ENCODE assay signal across 8 cellular contexts in the genomic region with DNA sequence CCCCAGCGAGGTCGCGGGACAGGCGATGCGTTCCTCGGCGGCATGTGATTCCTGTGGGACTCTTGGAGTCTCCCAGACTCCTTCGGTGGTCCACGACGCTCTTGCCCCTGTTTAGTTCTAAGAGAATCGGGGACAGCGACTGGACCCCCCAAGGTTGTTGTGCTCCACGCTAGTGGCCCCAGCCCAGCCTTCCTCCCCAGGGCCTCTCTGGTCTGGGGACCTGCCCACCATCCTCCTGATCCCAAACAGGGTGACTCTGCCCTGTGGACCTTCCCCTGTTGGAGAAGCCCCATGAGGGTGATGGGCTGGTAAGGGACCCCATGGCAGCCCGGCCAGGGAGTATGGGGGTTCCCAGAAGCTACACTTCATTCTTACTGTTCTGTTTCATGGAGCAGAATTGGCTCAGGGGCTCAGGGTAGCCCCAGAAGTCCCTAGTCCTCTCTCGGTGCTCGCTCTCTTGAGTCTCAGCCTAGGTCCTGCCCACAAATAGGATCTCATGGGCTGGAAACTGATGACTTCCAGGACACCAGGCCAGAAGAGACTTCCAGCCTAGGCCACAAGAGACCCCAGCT. TPM values are rescaled to one million over a fixed set of nuclear protein-coding genes. Genes with fewer than 3 reads are reported as not detected.
A peak's percentile ranks its signal among the peaks of the same experiment; 100 is the strongest.
DNase-seq lines count a peak whose midpoint lies in the region; ATAC-seq, FAIRE-seq and TF ChIP-seq lines count a peak whose summit lies in the region.

No MANE protein-coding gene starts in this region.

- H3K27me3 ChIP-seq in H7 (ENCODE audit: control insufficient read depth, insufficient read depth, low read length) (peaks cover 3% of the 10 kb centered on the region; the same call in 1 of the 2 replicates), heart right ventricle (no peaks in the 10 kb centered on the region)

- peaks cover 18 to 72% (median 59%) of the 10 kb centered on the region in 9 donors for H3K4me1 ChIP-seq in heart right ventricle

- peaks cover 0 to under 1% (median 0%) of the 10 kb centered on the region in 11 donors for H3K9me3 ChIP-seq in heart right ventricle

- POLR2A ChIA-PET in activated CD4-positive, alpha-beta memory T cell treated with anti-CD3 and anti-CD28 coated beads, Interleukin-2, amount 10 ng/mL, durations not matched to agents 7 days and 5 days (lab: Charles Lee), result interaction anchor here (0.9 to 5.4 kb wide), 14 partner anchors 11 to 469 kb away, joined by 3 to 63 read pairs (median 8); no protein-coding TSS in a partner anchor

- no peaks in the 10 kb centered on the region for H3K27me3 Mint-ChIP-seq in activated CD4-positive, alpha-beta memory T cell treated with anti-CD3 and anti-CD28 coated beads, Interleukin-2, amount 10 ng/mL, durations not matched to agents 7 days and 5 days

- CTCF ChIA-PET in activated CD4-positive, alpha-beta memory T cell treated with anti-CD3 and anti-CD28 coated beads, Interleukin-2, amount 10 ng/mL, durations not matched to agents 7 days and 5 days (lab: Charles Lee), result interaction anchor here (1.1 to 5.6 kb wide), 3 partner anchors 12 to 139 kb away, joined by 3 to 55 read pairs (median 3); no protein-coding TSS in a partner anchor

- DNase-seq in H7 (no peak), heart right ventricle (no peak), skeletal muscle cell (ENCODE audit: low read depth) (no peak), RCC 7860 (ENCODE audit: low spot score) (no peak), NCI-H2196 (lab: John Stamatoyannopoulos, UW; ENCODE audit: unreplicated experiment) (no peak), cerebellum (ENCODE audit: low spot score) (no peak)
- no peak for DNase-seq in activated CD4-positive, alpha-beta memory T cell treated with anti-CD3 and anti-CD28 coated beads, Interleukin-2, amount 10 ng/mL, durations not matched to agents 7 days and 5 days

- peaks cover 12% of the 10 kb centered on the region for H3K9me3 Mint-ChIP-seq in activated CD4-positive, alpha-beta memory T cell treated with anti-CD3 and anti-CD28 coated beads, Interleukin-2, amount 10 ng/mL, durations not matched to agents 7 days and 5 days

- H3K4me1 Mint-ChIP-seq in activated CD4-positive, alpha-beta memory T cell treated with anti-CD3 and anti-CD28 coated beads, Interleukin-2, amount 10 ng/mL, durations not matched to agents 7 days and 5 days, result peaks cover 76% of the 10 kb centered on the region

- peaks cover 46% of the 10 kb centered on the region for H3K36me3 Mint-ChIP-seq in activated CD4-positive, alpha-beta memory T cell treated with anti-CD3 and anti-CD28 coated beads, Interleukin-2, amount 10 ng/mL, durations not matched to agents 7 days and 5 days (ENCODE audit: low read depth)

- H3K27ac Mint-ChIP-seq in activated CD4-positive, alpha-beta memory T cell treated with anti-CD3 and anti-CD28 coated beads, Interleukin-2, amount 10 ng/mL, durations not matched to agents 7 days and 5 days, result peak overlapping the region; percentile 92

- H3K4me3 ChIP-seq in H7 (ENCODE audit: insufficient read depth, low read depth, low read length), result peak overlapping the region; percentile 79
- peak overlapping the region; percentile 83 to 100 (median 97) for H3K4me3 ChIP-seq in heart right ventricle
- peak overlapping the region; percentile 81 for H3K4me3 ChIP-seq in skeletal muscle cell (ENCODE audit: low read depth, low read length)

- WGBS in heart right ventricle, 2 donors, result 18 to 22% methylated on average over 16 of the region's 16 CpGs

- peak overlapping the region; percentile 20 to 97 (median 94) for H3K27ac ChIP-seq in heart right ventricle

- H3K36me3 ChIP-seq in H7 (replicated peaks; ENCODE audit: control insufficient read depth, insufficient read depth, low read length) (no peaks in the 10 kb centered on the region), heart right ventricle (no peaks in the 10 kb centered on the region)

- intact Hi-C loops in heart right ventricle (cut with DNase I), result loop anchor here in 3 of 10 donors (5.0 to 10.0 kb wide), 3 partner anchors 45 to 355 kb away; partner anchors contain the start of genes FAM120A (in 1 of the 3) and FAM120AOS (in 1 of the 3)

- TF ChIP-seq CTCF in heart right ventricle (IDR thresholded peaks at IDR 0.05), result no peak

- ATAC-seq in heart right ventricle (no peak), GM21515 (IDR thresholded peaks at IDR 0.05; ENCODE audit: unreplicated experiment) (no peak)

- H3K4me3 Mint-ChIP-seq in activated CD4-positive, alpha-beta memory T cell treated with anti-CD3 and anti-CD28 coated beads, Interleukin-2, amount 10 ng/mL, durations not matched to agents 7 days and 5 days, result peak overlapping the region; percentile 87

- no peak for FAIRE-seq in RCC 7860 (lab: Jason Lieb, UNC)

RNA-seq across cellular contexts. Expression of gene CARD19, which starts 0.9 kb away (rescaled TPM):
- total RNA-seq in H7 (2014; rRNA removed; shearing (Covaris generic)), result 46.5 and 69.8 TPM in 2 replicates
- 10 to 100 TPM; 80.4 to 83.5 TPM for total RNA-seq in activated CD4-positive, alpha-beta memory T cell treated with anti-CD3 and anti-CD28 coated beads, Interleukin-2, amount 10 ng/mL, durations not matched to agents 7 days and 5 days
- total RNA-seq in heart right ventricle (10 to 100 TPM; 22.3 to 33.7 (median 25.9) TPM), cerebellum (17.7 TPM)
- polyA plus RNA-seq in heart right ventricle, result 10 to 100 TPM; 41.9 to 47.3 TPM

RNA-seq across cellular contexts. Expression of gene NINJ1, which starts 37.2 kb away (rescaled TPM):
- 44.6 and 45.3 TPM in 2 replicates for total RNA-seq in H7 (2014; rRNA removed; shearing (Covaris generic))
- total RNA-seq in activated CD4-positive, alpha-beta memory T cell treated with anti-CD3 and anti-CD28 coated beads, Interleukin-2, amount 10 ng/mL, durations not matched to agents 7 days and 5 days, result 10 to 100 TPM; 36.9 to 37.4 TPM
- 10 to 100 TPM; 35.5 to 77.1 (median 41.3) TPM for total RNA-seq in heart right ventricle
- polyA plus RNA-seq in heart right ventricle, result 10 to 100 TPM; 39.8 to 50.3 TPM
- 10.2 TPM for total RNA-seq in cerebellum

RNA-seq across cellular contexts. Expression of gene SUSD3, which starts 38.4 kb away (rescaled TPM):
- 20.3 and 25.1 TPM in 2 replicates for total RNA-seq in H7 (2014; rRNA removed; shearing (Covaris generic))
- 10 to 100 TPM; 69.6 to 71.4 TPM for total RNA-seq in activated CD4-positive, alpha-beta memory T cell treated with anti-CD3 and anti-CD28 coated beads, Interleukin-2, amount 10 ng/mL, durations not matched to agents 7 days and 5 days
- 1 to 10 TPM in 3 of 10 donors, under 1 TPM in 6, not detected in 1; 0.40 to 2.1 (median 0.79) TPM for total RNA-seq in heart right ventricle
- polyA plus RNA-seq in heart right ventricle, result under 1 TPM; 0.74 to 0.88 TPM
- 0.45 TPM for total RNA-seq in cerebellum
